ENCODE assay signal across 1 cellular context in the genomic region with DNA sequence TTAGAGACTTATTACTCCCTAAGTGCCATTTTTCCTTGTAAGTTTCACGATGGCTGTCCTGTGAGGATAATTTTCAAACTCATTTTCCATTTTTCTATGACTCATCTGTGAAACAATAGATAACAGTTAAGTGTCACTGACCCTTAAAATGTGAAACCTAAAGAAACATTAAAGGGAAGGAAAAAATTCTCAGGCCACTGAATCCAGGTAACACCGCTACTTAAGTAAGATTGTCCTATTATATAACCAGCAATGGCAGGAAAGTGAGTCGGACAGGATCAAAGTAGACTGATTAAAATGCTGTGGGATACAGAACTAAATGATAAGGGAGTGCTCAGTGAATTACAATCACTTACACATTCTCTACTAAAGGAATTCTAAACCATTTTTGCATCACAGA.
TF ChIP-seq lines count a peak whose summit lies in the region.

No MANE protein-coding gene starts in this region.

TF ChIP-seq in K562, 482 proteins besides CTCF, POLR2A, EP300 and RAD21 (continues in another document):
- TF ChIP-seq ARID1B (IDR thresholded peaks at IDR 0.05) (peak; percentile 85), FUS (optimal IDR thresholded peaks at IDR 0.05; ENCODE audit: low read depth, low read length) (no peak), ELF1 (tag; IDR thresholded peaks at IDR 0.05) (no peak), SIN3A (IDR thresholded peaks at IDR 0.05; ENCODE audit: borderline replicate concordance in 2 of 2, control insufficient read depth in 1 of 2, low read depth in 2 of 2, low read length in 2 of 2) (no peak), EP400 (IDR thresholded peaks at IDR 0.05) (no peak), PML (IDR thresholded peaks at IDR 0.05; ENCODE audit: low read length) (0 out of 2 replicates have a peak, but pooled peaks have one; percentile 22), SETDB1 (IDR thresholded peaks at IDR 0.05; ENCODE audit: low read length) (no peak), FOS (IDR thresholded peaks at IDR 0.05; ENCODE audit: extremely low read depth, insufficient read length) (peak; percentile 13), ILF3 (IDR thresholded peaks at IDR 0.05; ENCODE audit: borderline replicate concordance) (no peak), YY1 (IDR thresholded peaks at IDR 0.05; ENCODE audit: borderline replicate concordance in 1 of 3, control insufficient read depth in 1 of 3, extremely low read depth in 1 of 3, insufficient read depth in 3 of 3, insufficient read length in 1 of 3, insufficient replicate concordance in 2 of 3, low read depth in 1 of 3, low read length in 2 of 3) (no peak), NFATC3 (IDR thresholded peaks at IDR 0.05) (no peak), JUND (IDR thresholded peaks at IDR 0.05; ENCODE audit: borderline replicate concordance, low read depth, low read length) (peak; percentile 96), JUND (tag; IDR thresholded peaks at IDR 0.05; ENCODE audit: borderline replicate concordance, low read depth, low read length) (peak; percentile 96), ARNT (IDR thresholded peaks at IDR 0.05) (no peak), XRCC5 (IDR thresholded peaks at IDR 0.05; ENCODE audit: low read depth, low read length) (no peak), ZNF75A (CRISPR knock-in tag; IDR thresholded peaks at IDR 0.05) (no peak), ZC3H8 (IDR thresholded peaks at IDR 0.05) (no peak), ZNF589 (CRISPR knock-in tag; IDR thresholded peaks at IDR 0.05; ENCODE audit: low read depth) (no peak), GATAD2B (IDR thresholded peaks at IDR 0.05; ENCODE audit: borderline replicate concordance) (no peak), RBM39 (optimal IDR thresholded peaks at IDR 0.05; ENCODE audit: low read depth, low read length) (no peak), ZNF384 (IDR thresholded peaks at IDR 0.05; ENCODE audit: low read depth, low read length) (no peak), ZNF274 (IDR thresholded peaks at IDR 0.05; ENCODE audit: borderline replicate concordance, low read depth, low read length) (no peak), TBL1XR1 (IDR thresholded peaks at IDR 0.05; ENCODE audit: low read length in 2 of 2) (0 out of 4 replicates have a peak, but pooled peaks of 1 of the 2 experiments have one; percentile 13), BRD9 (IDR thresholded peaks at IDR 0.05; ENCODE audit: low read depth, partially characterized antibody) (no peak), IFI16 (CRISPR knock-in tag; IDR thresholded peaks at IDR 0.05) (no peak), GTF2A2 (tag; IDR thresholded peaks at IDR 0.05) (no peak)
- TF ChIP-seq, protein P1, sequence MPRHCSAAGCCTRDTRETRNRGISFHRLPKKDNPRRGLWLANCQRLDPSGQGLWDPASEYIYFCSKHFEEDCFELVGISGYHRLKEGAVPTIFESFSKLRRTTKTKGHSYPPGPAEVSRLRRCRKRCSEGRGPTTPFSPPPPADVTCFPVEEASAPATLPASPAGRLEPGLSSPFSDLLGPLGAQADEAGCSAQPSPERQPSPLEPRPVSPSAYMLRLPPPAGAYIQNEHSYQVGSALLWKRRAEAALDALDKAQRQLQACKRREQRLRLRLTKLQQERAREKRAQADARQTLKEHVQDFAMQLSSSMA (CRISPR knock-in tag; IDR thresholded peaks at IDR 0.05), result no peak
- TF ChIP-seq, protein P2, sequence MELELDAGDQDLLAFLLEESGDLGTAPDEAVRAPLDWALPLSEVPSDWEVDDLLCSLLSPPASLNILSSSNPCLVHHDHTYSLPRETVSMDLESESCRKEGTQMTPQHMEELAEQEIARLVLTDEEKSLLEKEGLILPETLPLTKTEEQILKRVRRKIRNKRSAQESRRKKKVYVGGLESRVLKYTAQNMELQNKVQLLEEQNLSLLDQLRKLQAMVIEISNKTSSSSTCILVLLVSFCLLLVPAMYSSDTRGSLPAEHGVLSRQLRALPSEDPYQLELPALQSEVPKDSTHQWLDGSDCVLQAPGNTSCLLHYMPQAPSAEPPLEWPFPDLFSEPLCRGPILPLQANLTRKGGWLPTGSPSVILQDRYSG (tag; conservative IDR thresholded peaks at IDR 0.05; ENCODE audit: low read depth), result no peak
- TF ChIP-seq, protein P3, sequence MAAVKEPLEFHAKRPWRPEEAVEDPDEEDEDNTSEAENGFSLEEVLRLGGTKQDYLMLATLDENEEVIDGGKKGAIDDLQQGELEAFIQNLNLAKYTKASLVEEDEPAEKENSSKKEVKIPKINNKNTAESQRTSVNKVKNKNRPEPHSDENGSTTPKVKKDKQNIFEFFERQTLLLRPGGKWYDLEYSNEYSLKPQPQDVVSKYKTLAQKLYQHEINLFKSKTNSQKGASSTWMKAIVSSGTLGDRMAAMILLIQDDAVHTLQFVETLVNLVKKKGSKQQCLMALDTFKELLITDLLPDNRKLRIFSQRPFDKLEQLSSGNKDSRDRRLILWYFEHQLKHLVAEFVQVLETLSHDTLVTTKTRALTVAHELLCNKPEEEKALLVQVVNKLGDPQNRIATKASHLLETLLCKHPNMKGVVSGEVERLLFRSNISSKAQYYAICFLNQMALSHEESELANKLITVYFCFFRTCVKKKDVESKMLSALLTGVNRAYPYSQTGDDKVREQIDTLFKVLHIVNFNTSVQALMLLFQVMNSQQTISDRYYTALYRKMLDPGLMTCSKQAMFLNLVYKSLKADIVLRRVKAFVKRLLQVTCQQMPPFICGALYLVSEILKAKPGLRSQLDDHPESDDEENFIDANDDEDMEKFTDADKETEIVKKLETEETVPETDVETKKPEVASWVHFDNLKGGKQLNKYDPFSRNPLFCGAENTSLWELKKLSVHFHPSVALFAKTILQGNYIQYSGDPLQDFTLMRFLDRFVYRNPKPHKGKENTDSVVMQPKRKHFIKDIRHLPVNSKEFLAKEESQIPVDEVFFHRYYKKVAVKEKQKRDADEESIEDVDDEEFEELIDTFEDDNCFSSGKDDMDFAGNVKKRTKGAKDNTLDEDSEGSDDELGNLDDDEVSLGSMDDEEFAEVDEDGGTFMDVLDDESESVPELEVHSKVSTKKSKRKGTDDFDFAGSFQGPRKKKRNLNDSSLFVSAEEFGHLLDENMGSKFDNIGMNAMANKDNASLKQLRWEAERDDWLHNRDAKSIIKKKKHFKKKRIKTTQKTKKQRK (IDR thresholded peaks at IDR 0.05; ENCODE audit: borderline replicate concordance, low read depth, low read length), result no peak
- TF ChIP-seq, protein P4, sequence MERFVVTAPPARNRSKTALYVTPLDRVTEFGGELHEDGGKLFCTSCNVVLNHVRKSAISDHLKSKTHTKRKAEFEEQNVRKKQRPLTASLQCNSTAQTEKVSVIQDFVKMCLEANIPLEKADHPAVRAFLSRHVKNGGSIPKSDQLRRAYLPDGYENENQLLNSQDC (CRISPR knock-in tag; IDR thresholded peaks at IDR 0.05), result no peak
- TF ChIP-seq, protein P5, sequence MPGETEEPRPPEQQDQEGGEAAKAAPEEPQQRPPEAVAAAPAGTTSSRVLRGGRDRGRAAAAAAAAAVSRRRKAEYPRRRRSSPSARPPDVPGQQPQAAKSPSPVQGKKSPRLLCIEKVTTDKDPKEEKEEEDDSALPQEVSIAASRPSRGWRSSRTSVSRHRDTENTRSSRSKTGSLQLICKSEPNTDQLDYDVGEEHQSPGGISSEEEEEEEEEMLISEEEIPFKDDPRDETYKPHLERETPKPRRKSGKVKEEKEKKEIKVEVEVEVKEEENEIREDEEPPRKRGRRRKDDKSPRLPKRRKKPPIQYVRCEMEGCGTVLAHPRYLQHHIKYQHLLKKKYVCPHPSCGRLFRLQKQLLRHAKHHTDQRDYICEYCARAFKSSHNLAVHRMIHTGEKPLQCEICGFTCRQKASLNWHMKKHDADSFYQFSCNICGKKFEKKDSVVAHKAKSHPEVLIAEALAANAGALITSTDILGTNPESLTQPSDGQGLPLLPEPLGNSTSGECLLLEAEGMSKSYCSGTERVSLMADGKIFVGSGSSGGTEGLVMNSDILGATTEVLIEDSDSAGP (CRISPR knock-in tag; IDR thresholded peaks at IDR 0.05), result no peak
- TF ChIP-seq, protein P6, sequence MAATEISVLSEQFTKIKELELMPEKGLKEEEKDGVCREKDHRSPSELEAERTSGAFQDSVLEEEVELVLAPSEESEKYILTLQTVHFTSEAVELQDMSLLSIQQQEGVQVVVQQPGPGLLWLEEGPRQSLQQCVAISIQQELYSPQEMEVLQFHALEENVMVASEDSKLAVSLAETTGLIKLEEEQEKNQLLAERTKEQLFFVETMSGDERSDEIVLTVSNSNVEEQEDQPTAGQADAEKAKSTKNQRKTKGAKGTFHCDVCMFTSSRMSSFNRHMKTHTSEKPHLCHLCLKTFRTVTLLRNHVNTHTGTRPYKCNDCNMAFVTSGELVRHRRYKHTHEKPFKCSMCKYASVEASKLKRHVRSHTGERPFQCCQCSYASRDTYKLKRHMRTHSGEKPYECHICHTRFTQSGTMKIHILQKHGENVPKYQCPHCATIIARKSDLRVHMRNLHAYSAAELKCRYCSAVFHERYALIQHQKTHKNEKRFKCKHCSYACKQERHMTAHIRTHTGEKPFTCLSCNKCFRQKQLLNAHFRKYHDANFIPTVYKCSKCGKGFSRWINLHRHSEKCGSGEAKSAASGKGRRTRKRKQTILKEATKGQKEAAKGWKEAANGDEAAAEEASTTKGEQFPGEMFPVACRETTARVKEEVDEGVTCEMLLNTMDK (IDR thresholded peaks at IDR 0.05; ENCODE audit: borderline replicate concordance, insufficient read depth, low read depth, low read length, poor library complexity, severe bottlenecking), result no peak
- TF ChIP-seq, protein P7, sequence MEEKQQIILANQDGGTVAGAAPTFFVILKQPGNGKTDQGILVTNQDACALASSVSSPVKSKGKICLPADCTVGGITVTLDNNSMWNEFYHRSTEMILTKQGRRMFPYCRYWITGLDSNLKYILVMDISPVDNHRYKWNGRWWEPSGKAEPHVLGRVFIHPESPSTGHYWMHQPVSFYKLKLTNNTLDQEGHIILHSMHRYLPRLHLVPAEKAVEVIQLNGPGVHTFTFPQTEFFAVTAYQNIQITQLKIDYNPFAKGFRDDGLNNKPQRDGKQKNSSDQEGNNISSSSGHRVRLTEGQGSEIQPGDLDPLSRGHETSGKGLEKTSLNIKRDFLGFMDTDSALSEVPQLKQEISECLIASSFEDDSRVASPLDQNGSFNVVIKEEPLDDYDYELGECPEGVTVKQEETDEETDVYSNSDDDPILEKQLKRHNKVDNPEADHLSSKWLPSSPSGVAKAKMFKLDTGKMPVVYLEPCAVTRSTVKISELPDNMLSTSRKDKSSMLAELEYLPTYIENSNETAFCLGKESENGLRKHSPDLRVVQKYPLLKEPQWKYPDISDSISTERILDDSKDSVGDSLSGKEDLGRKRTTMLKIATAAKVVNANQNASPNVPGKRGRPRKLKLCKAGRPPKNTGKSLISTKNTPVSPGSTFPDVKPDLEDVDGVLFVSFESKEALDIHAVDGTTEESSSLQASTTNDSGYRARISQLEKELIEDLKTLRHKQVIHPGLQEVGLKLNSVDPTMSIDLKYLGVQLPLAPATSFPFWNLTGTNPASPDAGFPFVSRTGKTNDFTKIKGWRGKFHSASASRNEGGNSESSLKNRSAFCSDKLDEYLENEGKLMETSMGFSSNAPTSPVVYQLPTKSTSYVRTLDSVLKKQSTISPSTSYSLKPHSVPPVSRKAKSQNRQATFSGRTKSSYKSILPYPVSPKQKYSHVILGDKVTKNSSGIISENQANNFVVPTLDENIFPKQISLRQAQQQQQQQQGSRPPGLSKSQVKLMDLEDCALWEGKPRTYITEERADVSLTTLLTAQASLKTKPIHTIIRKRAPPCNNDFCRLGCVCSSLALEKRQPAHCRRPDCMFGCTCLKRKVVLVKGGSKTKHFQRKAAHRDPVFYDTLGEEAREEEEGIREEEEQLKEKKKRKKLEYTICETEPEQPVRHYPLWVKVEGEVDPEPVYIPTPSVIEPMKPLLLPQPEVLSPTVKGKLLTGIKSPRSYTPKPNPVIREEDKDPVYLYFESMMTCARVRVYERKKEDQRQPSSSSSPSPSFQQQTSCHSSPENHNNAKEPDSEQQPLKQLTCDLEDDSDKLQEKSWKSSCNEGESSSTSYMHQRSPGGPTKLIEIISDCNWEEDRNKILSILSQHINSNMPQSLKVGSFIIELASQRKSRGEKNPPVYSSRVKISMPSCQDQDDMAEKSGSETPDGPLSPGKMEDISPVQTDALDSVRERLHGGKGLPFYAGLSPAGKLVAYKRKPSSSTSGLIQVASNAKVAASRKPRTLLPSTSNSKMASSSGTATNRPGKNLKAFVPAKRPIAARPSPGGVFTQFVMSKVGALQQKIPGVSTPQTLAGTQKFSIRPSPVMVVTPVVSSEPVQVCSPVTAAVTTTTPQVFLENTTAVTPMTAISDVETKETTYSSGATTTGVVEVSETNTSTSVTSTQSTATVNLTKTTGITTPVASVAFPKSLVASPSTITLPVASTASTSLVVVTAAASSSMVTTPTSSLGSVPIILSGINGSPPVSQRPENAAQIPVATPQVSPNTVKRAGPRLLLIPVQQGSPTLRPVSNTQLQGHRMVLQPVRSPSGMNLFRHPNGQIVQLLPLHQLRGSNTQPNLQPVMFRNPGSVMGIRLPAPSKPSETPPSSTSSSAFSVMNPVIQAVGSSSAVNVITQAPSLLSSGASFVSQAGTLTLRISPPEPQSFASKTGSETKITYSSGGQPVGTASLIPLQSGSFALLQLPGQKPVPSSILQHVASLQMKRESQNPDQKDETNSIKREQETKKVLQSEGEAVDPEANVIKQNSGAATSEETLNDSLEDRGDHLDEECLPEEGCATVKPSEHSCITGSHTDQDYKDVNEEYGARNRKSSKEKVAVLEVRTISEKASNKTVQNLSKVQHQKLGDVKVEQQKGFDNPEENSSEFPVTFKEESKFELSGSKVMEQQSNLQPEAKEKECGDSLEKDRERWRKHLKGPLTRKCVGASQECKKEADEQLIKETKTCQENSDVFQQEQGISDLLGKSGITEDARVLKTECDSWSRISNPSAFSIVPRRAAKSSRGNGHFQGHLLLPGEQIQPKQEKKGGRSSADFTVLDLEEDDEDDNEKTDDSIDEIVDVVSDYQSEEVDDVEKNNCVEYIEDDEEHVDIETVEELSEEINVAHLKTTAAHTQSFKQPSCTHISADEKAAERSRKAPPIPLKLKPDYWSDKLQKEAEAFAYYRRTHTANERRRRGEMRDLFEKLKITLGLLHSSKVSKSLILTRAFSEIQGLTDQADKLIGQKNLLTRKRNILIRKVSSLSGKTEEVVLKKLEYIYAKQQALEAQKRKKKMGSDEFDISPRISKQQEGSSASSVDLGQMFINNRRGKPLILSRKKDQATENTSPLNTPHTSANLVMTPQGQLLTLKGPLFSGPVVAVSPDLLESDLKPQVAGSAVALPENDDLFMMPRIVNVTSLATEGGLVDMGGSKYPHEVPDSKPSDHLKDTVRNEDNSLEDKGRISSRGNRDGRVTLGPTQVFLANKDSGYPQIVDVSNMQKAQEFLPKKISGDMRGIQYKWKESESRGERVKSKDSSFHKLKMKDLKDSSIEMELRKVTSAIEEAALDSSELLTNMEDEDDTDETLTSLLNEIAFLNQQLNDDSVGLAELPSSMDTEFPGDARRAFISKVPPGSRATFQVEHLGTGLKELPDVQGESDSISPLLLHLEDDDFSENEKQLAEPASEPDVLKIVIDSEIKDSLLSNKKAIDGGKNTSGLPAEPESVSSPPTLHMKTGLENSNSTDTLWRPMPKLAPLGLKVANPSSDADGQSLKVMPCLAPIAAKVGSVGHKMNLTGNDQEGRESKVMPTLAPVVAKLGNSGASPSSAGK (IDR thresholded peaks at IDR 0.05), result no peak
- TF ChIP-seq, protein P8, sequence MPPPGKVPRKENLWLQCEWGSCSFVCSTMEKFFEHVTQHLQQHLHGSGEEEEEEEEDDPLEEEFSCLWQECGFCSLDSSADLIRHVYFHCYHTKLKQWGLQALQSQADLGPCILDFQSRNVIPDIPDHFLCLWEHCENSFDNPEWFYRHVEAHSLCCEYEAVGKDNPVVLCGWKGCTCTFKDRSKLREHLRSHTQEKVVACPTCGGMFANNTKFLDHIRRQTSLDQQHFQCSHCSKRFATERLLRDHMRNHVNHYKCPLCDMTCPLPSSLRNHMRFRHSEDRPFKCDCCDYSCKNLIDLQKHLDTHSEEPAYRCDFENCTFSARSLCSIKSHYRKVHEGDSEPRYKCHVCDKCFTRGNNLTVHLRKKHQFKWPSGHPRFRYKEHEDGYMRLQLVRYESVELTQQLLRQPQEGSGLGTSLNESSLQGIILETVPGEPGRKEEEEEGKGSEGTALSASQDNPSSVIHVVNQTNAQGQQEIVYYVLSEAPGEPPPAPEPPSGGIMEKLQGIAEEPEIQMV (tag; conservative IDR thresholded peaks at IDR 0.05; ENCODE audit: low read depth), result no peak
